8 cellular contexts compared by ENCODE assay signal in the genomic region with DNA sequence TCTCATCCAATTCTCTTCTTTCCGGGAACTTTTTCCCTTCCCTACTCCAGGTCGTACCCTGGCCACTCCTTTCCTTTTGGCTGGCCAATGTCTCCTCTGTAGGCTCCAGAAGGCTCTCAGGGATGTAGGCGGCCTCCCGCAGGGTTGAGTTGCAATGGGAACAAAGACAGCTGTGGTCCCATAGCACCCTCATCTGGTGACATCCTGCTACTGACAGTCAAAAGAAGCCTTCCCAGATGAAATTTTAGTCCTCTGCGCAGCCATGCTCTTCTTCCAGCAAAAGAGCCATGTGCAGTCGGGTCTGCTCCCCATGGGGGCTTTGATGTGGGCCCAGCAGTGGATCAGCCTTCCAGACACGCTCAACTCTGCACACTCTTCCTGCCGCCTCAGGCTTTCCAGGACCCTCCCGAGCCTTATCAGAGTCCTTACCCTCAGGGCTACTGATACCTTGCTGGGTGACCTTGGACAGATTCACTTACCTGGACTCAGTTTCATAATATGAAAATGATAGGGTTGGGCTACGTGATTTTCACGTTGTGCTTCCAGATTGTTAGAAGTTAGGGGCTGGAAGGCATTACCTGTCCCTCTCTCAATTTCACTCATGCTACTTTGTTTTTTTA. TPM values are rescaled to one million over a fixed set of nuclear protein-coding genes. Genes with fewer than 3 reads are reported as not detected.
DNase-seq lines count a peak whose midpoint lies in the region; ATAC-seq and TF ChIP-seq lines count a peak whose summit lies in the region.

No MANE protein-coding gene starts in this region.

- H3K36me3 ChIP-seq in mucosa of descending colon (ENCODE audit: low read depth) = no peaks in the 10 kb centered on the region

- DNase-seq in activated CD8-positive, alpha-beta memory T cell treated with anti-CD3 and anti-CD28 coated beads, Interleukin-2, amount 10 ng/mL, durations not matched to agents 7 days and 5 days = peak; percentile 52
- no peak for DNase-seq in activated CD8-positive, alpha-beta memory T cell treated with anti-CD3 and anti-CD28 coated beads for 24 hours
- peak; percentile 78 for DNase-seq in NB4 (ENCODE audit: low read depth)
- DNase-seq in UCSD-AML1 (lab: John Stamatoyannopoulos, UW; ENCODE audit: unreplicated experiment) = peak; percentile 51
- DNase-seq in effector CD4-positive, alpha-beta T cell = peak; percentile 26
- peak in 1 of 3 donors; percentile 58 for DNase-seq in mucosa of descending colon
- no peak for DNase-seq in T1000 (lab: John Stamatoyannopoulos, UW)

- no peak for TF ChIP-seq POLR2A in NB4 (IDR thresholded peaks at IDR 0.05; ENCODE audit: extremely low read depth, insufficient read length)

- H3K27ac Mint-ChIP-seq in activated CD8-positive, alpha-beta memory T cell treated with anti-CD3 and anti-CD28 coated beads, Interleukin-2, amount 10 ng/mL, durations not matched to agents 7 days and 5 days = no peak overlapping the region

- no peak overlapping the region for H3K4me3 Mint-ChIP-seq in activated CD8-positive, alpha-beta memory T cell treated with anti-CD3 and anti-CD28 coated beads, Interleukin-2, amount 10 ng/mL, durations not matched to agents 7 days and 5 days

- no peaks in the 10 kb centered on the region for H3K4me1 ChIP-seq in mucosa of descending colon (ENCODE audit: low read depth)

- H3K36me3 Mint-ChIP-seq in activated CD8-positive, alpha-beta memory T cell treated with anti-CD3 and anti-CD28 coated beads, Interleukin-2, amount 10 ng/mL, durations not matched to agents 7 days and 5 days = peaks cover 11% of the 10 kb centered on the region

- intact Hi-C loops in mucosa of descending colon (cut with DNase I, micrococcal nuclease) = no loop called here

- H3K27me3 Mint-ChIP-seq in activated CD8-positive, alpha-beta memory T cell treated with anti-CD3 and anti-CD28 coated beads, Interleukin-2, amount 10 ng/mL, durations not matched to agents 7 days and 5 days = no peaks in the 10 kb centered on the region

- H3K4me1 Mint-ChIP-seq in activated CD8-positive, alpha-beta memory T cell treated with anti-CD3 and anti-CD28 coated beads, Interleukin-2, amount 10 ng/mL, durations not matched to agents 7 days and 5 days = no peaks in the 10 kb centered on the region

- no peaks in the 10 kb centered on the region for H3K9me3 Mint-ChIP-seq in activated CD8-positive, alpha-beta memory T cell treated with anti-CD3 and anti-CD28 coated beads, Interleukin-2, amount 10 ng/mL, durations not matched to agents 7 days and 5 days (ENCODE audit: low read depth)

- TF ChIP-seq CTCF in NB4 (IDR thresholded peaks at IDR 0.05; ENCODE audit: low read depth, low read length) (peak; percentile 96), mucosa of descending colon (IDR thresholded peaks at IDR 0.05) (peak; percentile 38)

- CTCF ChIA-PET in activated CD8-positive, alpha-beta memory T cell treated with anti-CD3 and anti-CD28 coated beads, Interleukin-2, amount 10 ng/mL, durations not matched to agents 7 days and 5 days (lab: Charles Lee) = interaction anchor here (0.5 to 4.4 kb wide), 15 partner anchors 9 to 831 kb away, joined by 3 to 39 read pairs (median 4); a partner anchor contains a TSS

- no peak overlapping the region for H3K4me3 ChIP-seq in NB4 (ENCODE audit: low read depth, low read length)
- no peak overlapping the region for H3K4me3 ChIP-seq in mucosa of descending colon

- H3K9me3 ChIP-seq in mucosa of descending colon = no peaks in the 10 kb centered on the region

- peak; percentile 47 for ATAC-seq in activated CD8-positive, alpha-beta memory T cell treated with anti-CD3 and anti-CD28 coated beads, Interleukin-2, amount 10 ng/mL, durations not matched to agents 7 days and 5 days
- ATAC-seq in mucosa of descending colon (peak; percentile 88), GM21737 (IDR thresholded peaks at IDR 0.05; ENCODE audit: unreplicated experiment) (no peak)

RNA-seq across cellular contexts. Expression of a gene that starts 5.5 kb away (rescaled TPM):
- total RNA-seq in activated CD8-positive, alpha-beta memory T cell treated with anti-CD3 and anti-CD28 coated beads, Interleukin-2, amount 10 ng/mL, durations not matched to agents 7 days and 5 days = not detected
- total RNA-seq in mucosa of descending colon = not detected

RNA-seq across cellular contexts. Expression of a gene that starts 28.0 kb away (rescaled TPM):
- total RNA-seq in activated CD8-positive, alpha-beta memory T cell treated with anti-CD3 and anti-CD28 coated beads, Interleukin-2, amount 10 ng/mL, durations not matched to agents 7 days and 5 days = 100 to 1,000 TPM; 109 to 147 TPM
- total RNA-seq in mucosa of descending colon = 1 to 10 TPM; 5.6 to 9.8 (median 7.3) TPM

RNA-seq across cellular contexts. Expression of a gene that starts 39.2 kb away (rescaled TPM):
- 10 to 100 TPM; 43.9 to 47.9 TPM for total RNA-seq in activated CD8-positive, alpha-beta memory T cell treated with anti-CD3 and anti-CD28 coated beads, Interleukin-2, amount 10 ng/mL, durations not matched to agents 7 days and 5 days
- 10 to 100 TPM; 10.7 to 20.6 (median 17.9) TPM for total RNA-seq in mucosa of descending colon

Comparison
In these comparisons a context has a peak if more than half of its experiments do, and no peak if none do; other contexts are left out.
1. DNase-seq: peak in activated CD8-positive, alpha-beta memory T cell treated with anti-CD3 and anti-CD28 coated beads, Interleukin-2, amount 10 ng/mL, durations not matched to agents 7 days and 5 days (single experiment), NB4 (single experiment), UCSD-AML1 (single experiment) and effector CD4-positive, alpha-beta T cell (single experiment); none in activated CD8-positive, alpha-beta memory T cell treated with anti-CD3 and anti-CD28 coated beads for 24 hours (single experiment) and T1000 (single experiment).
2. RNA of a gene that starts 28.0 kb away (total RNA-seq): 109 to 147 TPM in activated CD8-positive, alpha-beta memory T cell treated with anti-CD3 and anti-CD28 coated beads, Interleukin-2, amount 10 ng/mL, durations not matched to agents 7 days and 5 days; 5.6 to 9.8 TPM in mucosa of descending colon; every median in the first group is over 10 times any median in the second.